1 cellular context compared by ENCODE assay signal in the genomic region with DNA sequence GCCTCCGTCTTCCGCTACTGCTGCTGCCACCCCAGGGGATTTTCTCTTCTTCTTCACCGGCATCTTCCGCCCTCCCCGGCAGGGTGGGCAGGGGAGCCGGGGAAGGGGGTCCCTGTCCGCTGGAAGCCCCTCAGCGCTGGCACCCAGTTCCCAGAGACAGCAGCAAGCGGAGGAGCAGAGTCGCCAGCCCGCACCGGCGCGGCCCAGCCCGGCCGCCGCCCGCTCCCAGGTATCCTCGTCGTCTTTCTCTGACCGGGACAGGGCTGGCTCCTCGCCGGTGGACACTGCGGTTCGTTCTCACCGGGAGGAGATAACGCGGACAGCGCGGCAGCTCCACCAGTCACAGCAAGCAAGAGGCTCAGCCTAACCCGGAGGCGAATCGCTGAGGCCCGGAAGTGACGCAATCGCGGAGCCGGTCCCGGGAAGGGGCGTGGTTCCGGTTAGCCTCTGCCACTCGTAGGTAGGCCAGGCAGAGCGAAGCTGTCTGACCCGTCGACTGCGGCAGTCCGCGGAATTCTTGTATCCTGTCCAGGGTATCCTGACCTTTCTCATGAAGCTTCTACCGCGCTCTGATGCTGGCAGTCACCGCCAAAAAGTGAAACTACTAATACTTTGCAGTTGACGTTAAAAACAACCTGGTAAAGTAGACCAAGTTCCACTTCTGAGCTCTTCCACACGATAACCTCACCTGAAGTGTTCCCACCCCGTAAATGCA.
TF ChIP-seq lines count a peak whose summit lies in the region.

Gene DCUN1D5 (minus strand): TSS at position 351 of the 715 bp plus-strand sequence. CDS start 288 bp downstream, at position 63.

TF ChIP-seq in HepG2, 621 proteins besides CTCF, POLR2A, EP300 and RAD21 (continued from another document and continues in another):
- TF ChIP-seq ZFP90 (CRISPR knock-in tag; IDR thresholded peaks at IDR 0.05; ENCODE audit: borderline replicate concordance) (no peak; the same call in 1 of the 2 replicates), HNF4G (IDR thresholded peaks at IDR 0.05; ENCODE audit: borderline replicate concordance, low read depth, low read length) (no peak), HNF4G (CRISPR knock-in tag; IDR thresholded peaks at IDR 0.05; ENCODE audit: borderline replicate concordance, low read depth) (no peak), BORCS8-MEF2B (CRISPR knock-in tag; IDR thresholded peaks at IDR 0.05) (no peak; the same call in 1 of the 2 replicates), ELF3 (CRISPR knock-in tag; IDR thresholded peaks at IDR 0.05) (peak; percentile 50; the same call in 1 of the 2 replicates), PATZ1 (CRISPR knock-in tag; IDR thresholded peaks at IDR 0.05) (peak; percentile 8), NCOA5 (CRISPR knock-in tag; IDR thresholded peaks at IDR 0.05) (no peak), ZNF891 (CRISPR knock-in tag; IDR thresholded peaks at IDR 0.05) (no peak), HBP1 (CRISPR knock-in tag; IDR thresholded peaks at IDR 0.05; ENCODE audit: low read depth) (0 out of 2 replicates have a peak, but pooled peaks have one; percentile 44), ZBTB43 (CRISPR knock-in tag; conservative IDR thresholded peaks at IDR 0.05) (no peak), HNF4A (CRISPR knock-in tag; IDR thresholded peaks at IDR 0.05) (no peak; the same call in 1 of the 2 replicates), ZNF503 (CRISPR knock-in tag; IDR thresholded peaks at IDR 0.05) (0 out of 2 replicates have a peak, but pooled peaks have one; percentile 30), HMGXB3 (CRISPR knock-in tag; IDR thresholded peaks at IDR 0.05; ENCODE audit: borderline replicate concordance) (no peak), ZMYM3 (CRISPR knock-in tag; IDR thresholded peaks at IDR 0.05) (no peak), SIN3A (IDR thresholded peaks at IDR 0.05; ENCODE audit: borderline replicate concordance, low read depth, low read length) (peak; percentile 86), DPF2 (CRISPR knock-in tag; IDR thresholded peaks at IDR 0.05; ENCODE audit: borderline replicate concordance, low read depth) (no peak), MEF2D (CRISPR knock-in tag; IDR thresholded peaks at IDR 0.05) (no peak), PRDM4 (CRISPR knock-in tag; IDR thresholded peaks at IDR 0.05; ENCODE audit: borderline replicate concordance) (no peak), POGK (CRISPR knock-in tag; conservative IDR thresholded peaks at IDR 0.05) (peak; percentile 69; the same call in 1 of the 2 replicates), ZNF292 (CRISPR knock-in tag; IDR thresholded peaks at IDR 0.05; ENCODE audit: borderline replicate concordance, low read depth) (peak; percentile 94), ZNF17 (CRISPR knock-in tag; IDR thresholded peaks at IDR 0.05) (no peak), GATAD1 (CRISPR knock-in tag; IDR thresholded peaks at IDR 0.05) (peak; percentile 93), E2F1 (CRISPR knock-in tag; IDR thresholded peaks at IDR 0.05) (no peak), SIX1 (CRISPR knock-in tag; IDR thresholded peaks at IDR 0.05; ENCODE audit: borderline replicate concordance) (no peak), PHB2 (IDR thresholded peaks at IDR 0.05; ENCODE audit: partially characterized antibody) (no peak), ZNF724P (CRISPR knock-in tag; IDR thresholded peaks at IDR 0.05; ENCODE audit: borderline replicate concordance) (no peak)
- TF ChIP-seq, protein P1, sequence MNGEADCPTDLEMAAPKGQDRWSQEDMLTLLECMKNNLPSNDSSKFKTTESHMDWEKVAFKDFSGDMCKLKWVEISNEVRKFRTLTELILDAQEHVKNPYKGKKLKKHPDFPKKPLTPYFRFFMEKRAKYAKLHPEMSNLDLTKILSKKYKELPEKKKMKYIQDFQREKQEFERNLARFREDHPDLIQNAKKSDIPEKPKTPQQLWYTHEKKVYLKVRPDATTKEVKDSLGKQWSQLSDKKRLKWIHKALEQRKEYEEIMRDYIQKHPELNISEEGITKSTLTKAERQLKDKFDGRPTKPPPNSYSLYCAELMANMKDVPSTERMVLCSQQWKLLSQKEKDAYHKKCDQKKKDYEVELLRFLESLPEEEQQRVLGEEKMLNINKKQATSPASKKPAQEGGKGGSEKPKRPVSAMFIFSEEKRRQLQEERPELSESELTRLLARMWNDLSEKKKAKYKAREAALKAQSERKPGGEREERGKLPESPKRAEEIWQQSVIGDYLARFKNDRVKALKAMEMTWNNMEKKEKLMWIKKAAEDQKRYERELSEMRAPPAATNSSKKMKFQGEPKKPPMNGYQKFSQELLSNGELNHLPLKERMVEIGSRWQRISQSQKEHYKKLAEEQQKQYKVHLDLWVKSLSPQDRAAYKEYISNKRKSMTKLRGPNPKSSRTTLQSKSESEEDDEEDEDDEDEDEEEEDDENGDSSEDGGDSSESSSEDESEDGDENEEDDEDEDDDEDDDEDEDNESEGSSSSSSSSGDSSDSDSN (CRISPR knock-in tag; IDR thresholded peaks at IDR 0.05) = peak; percentile 95
- TF ChIP-seq, protein P2, sequence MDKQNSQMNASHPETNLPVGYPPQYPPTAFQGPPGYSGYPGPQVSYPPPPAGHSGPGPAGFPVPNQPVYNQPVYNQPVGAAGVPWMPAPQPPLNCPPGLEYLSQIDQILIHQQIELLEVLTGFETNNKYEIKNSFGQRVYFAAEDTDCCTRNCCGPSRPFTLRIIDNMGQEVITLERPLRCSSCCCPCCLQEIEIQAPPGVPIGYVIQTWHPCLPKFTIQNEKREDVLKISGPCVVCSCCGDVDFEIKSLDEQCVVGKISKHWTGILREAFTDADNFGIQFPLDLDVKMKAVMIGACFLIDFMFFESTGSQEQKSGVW (CRISPR knock-in tag; IDR thresholded peaks at IDR 0.05; ENCODE audit: borderline replicate concordance) = no peak
